In genomic region chr4:38453253-38453881, GRCh38 we compare ENCODE assay signal across 14 cellular contexts.
A peak's percentile ranks its signal among the peaks of the same experiment; 100 is the strongest.
DNase-seq lines count a peak whose midpoint lies in the region; ATAC-seq, FAIRE-seq and TF ChIP-seq lines count a peak whose summit lies in the region.
"Had no signal": no experiment of that assay in that cellular context is flagged by ENCODE, and none has a peak within 500 bp of the region (broad histone marks: within the 10 kb centered on the region; RNA-seq: fewer than 3 reads in every experiment).

No MANE protein-coding gene starts in this region.

- peak overlapping the region; percentile 1 for H3K27ac Mint-ChIP-seq in activated naive CD8-positive, alpha-beta T cell treated with anti-CD3 and anti-CD28 coated beads, Interleukin-2, amount 50 U/mL, for 24 hours
- H3K27ac Mint-ChIP-seq in activated naive CD8-positive, alpha-beta T cell treated with anti-CD3 and anti-CD28 coated beads for 36 hours: no peak overlapping the region
- no peak overlapping the region for H3K27ac Mint-ChIP-seq in CD8-positive, alpha-beta T cell
- H3K27ac Mint-ChIP-seq: B cell; CD4-positive, alpha-beta T cell; GM23338 had no signal

- TF ChIP-seq CTCF in GM12878 (IDR thresholded peaks at IDR 0.05 in 2 of 3, conservative IDR thresholded peaks at IDR 0.05 in 1 of 3; ENCODE audit: control insufficient read depth in 2 of 3, extremely low read depth in 1 of 3, insufficient read depth in 1 of 3, low read depth in 3 of 3, low read length in 3 of 3): no peak
- no peak for TF ChIP-seq CTCF in CD8-positive, alpha-beta T cell (IDR thresholded peaks at IDR 0.05)

- in situ Hi-C loops in GM12878 (cut with MboI): no loop called here

- H3K4me3 ChIP-seq in GM12878: no peak overlapping the region
- H3K4me3 ChIP-seq in CD8-positive, alpha-beta T cell (ENCODE audit: low read depth, low read length): no peak overlapping the region
- H3K4me3 ChIP-seq: GM23338 had no signal

- FAIRE-seq in GM18507 (lab: Jason Lieb, UNC): peak; percentile 71
- no peak for FAIRE-seq in GM12878 (lab: Jason Lieb, UNC)
- FAIRE-seq: A204.1 had no signal

- H3K27me3 Mint-ChIP-seq in activated naive CD8-positive, alpha-beta T cell treated with anti-CD3 and anti-CD28 coated beads, Interleukin-2, amount 50 U/mL, for 24 hours: peaks cover 3% of the 10 kb centered on the region
- H3K27me3 Mint-ChIP-seq in activated naive CD8-positive, alpha-beta T cell treated with anti-CD3 and anti-CD28 coated beads for 36 hours: no peaks in the 10 kb centered on the region
- H3K27me3 Mint-ChIP-seq in CD8-positive, alpha-beta T cell (ENCODE audit: low read depth): no peaks in the 10 kb centered on the region
- H3K27me3 Mint-ChIP-seq: CD4-positive, alpha-beta T cell had no signal

- TF ChIP-seq RAD21 in GM12878 (IDR thresholded peaks at IDR 0.05; ENCODE audit: insufficient read depth, low read depth, low read length): 0 out of 2 replicates have a peak, but pooled peaks have one; percentile 1

- SMC1A ChIA-PET in GM12878 (lab: Charles Lee; ENCODE audit: uncharacterized antibody, unreplicated experiment): interaction anchor here (1.6 to 2.0 kb wide), 3 partner anchors 12 to 222 kb away, joined by 4 to 6 read pairs (median 4); no protein-coding TSS in a partner anchor

- H3K9ac ChIP-seq in GM12878 (ENCODE audit: control insufficient read depth, insufficient read depth, low read length): no peak overlapping the region

- RAD21 ChIA-PET in GM12878 (lab: Charles Lee; ENCODE audit: unreplicated experiment): no interaction called here

- peak overlapping the region; percentile 85 for H3K27ac ChIP-seq in GM12878 (ENCODE audit: control insufficient read depth, insufficient read depth)
- no peak overlapping the region for H3K27ac ChIP-seq in CD8-positive, alpha-beta T cell (ENCODE audit: low read depth, low read length)

- intact Hi-C loops in GM12878 (cut with micrococcal nuclease; ENCODE audit: unreplicated experiment): no loop called here
- intact Hi-C loops in CD8-positive, alpha-beta T cell (cut with DNase I, micrococcal nuclease): loop anchor here in 1 of 2 experiments (5.0 to 10.0 kb wide), 2 partner anchors 54 to 131 kb away; no protein-coding TSS in a partner anchor

- H3K79me2 ChIP-seq in GM12878 (ENCODE audit: control insufficient read depth, insufficient read depth, low read length): no peaks in the 10 kb centered on the region

- no TSS peak for BruUV-seq in GM12878 (replicated peaks; lab: Mats Ljungman, UMichigan)

- POLR2A ChIA-PET in GM12878 (lab: Charles Lee): interaction anchor here (0.6 kb wide), 1 partner anchor 201 kb away, joined by 7 read pairs; no protein-coding TSS in a partner anchor
- POLR2A ChIA-PET in CD8-positive, alpha-beta T cell (lab: Charles Lee): no interaction called here

- no peak overlapping the region for H2AFZ ChIP-seq in GM12878 (ENCODE audit: control insufficient read depth, low read depth, low read length)
- H2AFZ ChIP-seq: GM23338 had no signal

- H3K4me1 ChIP-seq in GM12878 (ENCODE audit: control insufficient read depth, insufficient read depth, low read length): peaks cover 41% of the 10 kb centered on the region
- H3K4me1 ChIP-seq in CD8-positive, alpha-beta T cell (ENCODE audit: insufficient read depth, low read length): peaks cover 9% of the 10 kb centered on the region

- peaks cover 7% of the 10 kb centered on the region for H3K36me3 Mint-ChIP-seq in activated naive CD8-positive, alpha-beta T cell treated with anti-CD3 and anti-CD28 coated beads, Interleukin-2, amount 50 U/mL, for 24 hours (ENCODE audit: low read depth)
- H3K36me3 Mint-ChIP-seq in activated naive CD8-positive, alpha-beta T cell treated with anti-CD3 and anti-CD28 coated beads for 36 hours: peaks cover 17% of the 10 kb centered on the region
- H3K36me3 Mint-ChIP-seq in CD8-positive, alpha-beta T cell: no peaks in the 10 kb centered on the region

- TF ChIP-seq POLR2A in GM12878 (IDR thresholded peaks at IDR 0.05; ENCODE audit: low read depth, low read length): no peak

- TF ChIP-seq EP300 in GM12878 (IDR thresholded peaks at IDR 0.05; ENCODE audit: borderline replicate concordance in 1 of 2, control insufficient read depth in 1 of 2, low read depth in 2 of 2, low read length in 2 of 2): no peak

- CTCF ChIA-PET in GM12878 (lab: Yijun Ruan, JAX): interaction anchor here (0.6 to 1.6 kb wide), 4 partner anchors 32 to 326 kb away, joined by 3 read pairs; no protein-coding TSS in a partner anchor
- CTCF ChIA-PET in CD8-positive, alpha-beta T cell (lab: Charles Lee): interaction anchor here (1.1 kb wide), 1 partner anchor 270 kb away, joined by 3 read pairs; no protein-coding TSS in a partner anchor

- peak; percentile 37 for ATAC-seq in activated naive CD8-positive, alpha-beta T cell treated with anti-CD3 and anti-CD28 coated beads, Interleukin-2, amount 50 U/mL, for 24 hours
- ATAC-seq in GM12878 (no peak), HG02571 (IDR thresholded peaks at IDR 0.05; ENCODE audit: unreplicated experiment) (no peak)
- ATAC-seq in CD8-positive, alpha-beta T cell: no peak
- ATAC-seq: GM23338 had no signal

- H4K20me1 ChIP-seq in GM12878 (ENCODE audit: control insufficient read depth, insufficient read depth): no peaks in the 10 kb centered on the region

- peak overlapping the region; percentile 45; the same call in 1 of the 2 replicates for H3K4me2 ChIP-seq in GM12878 (ENCODE audit: control insufficient read depth, insufficient read depth)
- H3K4me2 ChIP-seq: GM23338 had no signal

- H3K27me3 ChIP-seq in GM12878 (replicated peaks in 1 of 2; ENCODE audit: control insufficient read depth in 2 of 2, insufficient read depth in 2 of 2, low read length in 1 of 2): no peaks in the 10 kb centered on the region
- no peaks in the 10 kb centered on the region for H3K27me3 ChIP-seq in CD8-positive, alpha-beta T cell (ENCODE audit: insufficient read depth, low read length)

- no peaks in the 10 kb centered on the region for H3K36me3 ChIP-seq in GM12878 (ENCODE audit: control insufficient read depth in 2 of 2, insufficient read depth in 2 of 2, low read length in 1 of 2)
- H3K36me3 ChIP-seq in CD8-positive, alpha-beta T cell (ENCODE audit: insufficient read depth, low read length): no peaks in the 10 kb centered on the region

- WGBS in GM12878 (ENCODE audit: insufficient coverage, insufficient replicate concordance, low lambda C conversion rate, missing lambda C conversion rate): 85% methylated on average over 3 of the region's 3 CpGs

- H3K9me3 Mint-ChIP-seq in activated naive CD8-positive, alpha-beta T cell treated with anti-CD3 and anti-CD28 coated beads, Interleukin-2, amount 50 U/mL, for 24 hours: peaks cover 4% of the 10 kb centered on the region
- H3K9me3 Mint-ChIP-seq in activated naive CD8-positive, alpha-beta T cell treated with anti-CD3 and anti-CD28 coated beads for 36 hours: peaks cover 8% of the 10 kb centered on the region
- no peaks in the 10 kb centered on the region for H3K9me3 Mint-ChIP-seq in CD8-positive, alpha-beta T cell
- H3K9me3 Mint-ChIP-seq: CD4-positive, alpha-beta T cell had no signal

- H3K4me3 Mint-ChIP-seq in activated naive CD8-positive, alpha-beta T cell treated with anti-CD3 and anti-CD28 coated beads, Interleukin-2, amount 50 U/mL, for 24 hours: no peak overlapping the region
- no peak overlapping the region for H3K4me3 Mint-ChIP-seq in activated naive CD8-positive, alpha-beta T cell treated with anti-CD3 and anti-CD28 coated beads for 36 hours
- no peak overlapping the region for H3K4me3 Mint-ChIP-seq in CD8-positive, alpha-beta T cell
- H3K4me3 Mint-ChIP-seq: B cell; CD4-positive, alpha-beta T cell; GM23338 had no signal

- no peak for DNase-seq in activated naive CD8-positive, alpha-beta T cell treated with anti-CD3 and anti-CD28 coated beads, Interleukin-2, amount 50 U/mL, for 24 hours
- DNase-seq in activated naive CD8-positive, alpha-beta T cell treated with anti-CD3 and anti-CD28 coated beads for 36 hours: no peak
- DNase-seq in GM18507 (ENCODE audit: extremely low spot score, insufficient read length, low read depth): no peak
- no peak for DNase-seq in GM12878 (ENCODE audit: low read depth, low spot score)
- DNase-seq in CD8-positive, alpha-beta T cell: no peak
- no peak for DNase-seq in HuH-7.5 (ENCODE audit: low spot score)
- DNase-seq: C1 segment of cervical spinal cord; CD4-positive, alpha-beta T cell; DMS79; H7 had no signal

- peaks cover 46% of the 10 kb centered on the region for H3K4me1 Mint-ChIP-seq in activated naive CD8-positive, alpha-beta T cell treated with anti-CD3 and anti-CD28 coated beads, Interleukin-2, amount 50 U/mL, for 24 hours
- peaks cover 43% of the 10 kb centered on the region for H3K4me1 Mint-ChIP-seq in activated naive CD8-positive, alpha-beta T cell treated with anti-CD3 and anti-CD28 coated beads for 36 hours
- H3K4me1 Mint-ChIP-seq in CD8-positive, alpha-beta T cell (ENCODE audit: low read depth): peaks cover 25% of the 10 kb centered on the region
- H3K4me1 Mint-ChIP-seq: B cell, GM23338 had no signal

- peaks cover 11% of the 10 kb centered on the region; the same call in 2 of the 3 replicates for H3K9me3 ChIP-seq in GM12878 (replicated peaks; ENCODE audit: control insufficient read depth, insufficient read depth, low read length)
- H3K9me3 ChIP-seq in CD8-positive, alpha-beta T cell (ENCODE audit: low read length): no peaks in the 10 kb centered on the region

TF ChIP-seq in GM12878, 131 proteins besides CTCF, POLR2A, EP300 and RAD21:
- TF ChIP-seq ATF2 (IDR thresholded peaks at IDR 0.05; ENCODE audit: low read length): peak; percentile 41
- no peak for TF ChIP-seq ZZZ3 (IDR thresholded peaks at IDR 0.05; ENCODE audit: control insufficient read depth, insufficient read length, low read depth)
- TF ChIP-seq ETV6 (conservative IDR thresholded peaks at IDR 0.05 in 1 of 2, IDR thresholded peaks at IDR 0.05 in 1 of 2; ENCODE audit: borderline replicate concordance in 1 of 2, low read depth in 1 of 2): 0 out of 4 replicates have a peak, but pooled peaks of 1 of the 2 experiments have one; percentile 11
- peak; percentile 30; the same call in 1 of the 2 replicates for TF ChIP-seq SPI1 (IDR thresholded peaks at IDR 0.05; ENCODE audit: borderline replicate concordance, insufficient read depth, low read depth, low read length)
- peak; percentile 59; the same call in 1 of the 2 replicates for TF ChIP-seq CBX5 (IDR thresholded peaks at IDR 0.05; ENCODE audit: low read depth)
TF ChIP-seq in GM12878: peak in this region for 4.
